In the genomic region with DNA sequence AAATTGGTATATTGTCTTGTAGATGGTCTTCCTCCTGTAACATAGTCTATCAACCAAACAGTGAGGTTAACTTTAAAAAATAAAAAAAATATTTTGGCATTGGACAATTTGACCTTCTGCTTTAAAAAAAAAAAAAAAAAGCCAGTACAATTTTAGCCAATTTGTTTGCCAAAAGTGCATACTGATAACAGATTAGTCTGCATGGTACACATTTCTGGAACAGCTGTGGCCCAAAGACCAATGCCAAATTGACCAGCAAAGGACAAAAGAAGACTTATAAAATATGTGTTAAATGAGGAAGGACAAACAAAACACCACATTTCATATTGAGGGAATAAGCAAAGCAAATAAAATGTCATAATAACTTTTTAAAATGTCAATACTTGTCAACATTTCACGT, we compare ENCODE assay signal across 1 cellular context. TPM values are rescaled to one million over a fixed set of nuclear protein-coding genes. Genes with fewer than 3 reads are reported as not detected.
"Had no signal": no experiment of that assay in that cellular context is flagged by ENCODE, and none has a peak within 500 bp of the region (broad histone marks: within the 10 kb centered on the region; RNA-seq: fewer than 3 reads in every experiment).

No MANE protein-coding gene starts in this region.

RNA-seq across cellular contexts. Expression of a gene that starts 20.8 kb away (rescaled TPM):
- total RNA-seq: PC-9 had no signal
